Comparison of ENCODE assay signal across 12 cellular contexts in genomic region chr9:106893088-106893487, GRCh38. TPM values are rescaled to one million over a fixed set of nuclear protein-coding genes. Genes with fewer than 3 reads are reported as not detected.
A peak's percentile ranks its signal among the peaks of the same experiment; 100 is the strongest.
DNase-seq lines count a peak whose midpoint lies in the region; ATAC-seq, FAIRE-seq and TF ChIP-seq lines count a peak whose summit lies in the region.
"Had no signal": no experiment of that assay in that cellular context is flagged by ENCODE, and none has a peak within 500 bp of the region (broad histone marks: within the 10 kb centered on the region; RNA-seq: fewer than 3 reads in every experiment).

No MANE protein-coding gene starts in this region.

- H3K27ac ChIP-seq in upper lobe of left lung: peak overlapping the region in 3 of 4 donors; percentile 20 to 63 (median 42)

- H3K36me3 ChIP-seq in upper lobe of left lung: no peaks in the 10 kb centered on the region

- H3K27ac Mint-ChIP-seq in immature natural killer cell: no peak overlapping the region
- H3K27ac Mint-ChIP-seq: activated CD4-positive, alpha-beta T cell treated with anti-CD3 and anti-CD28 coated beads, Interleukin-2, amount 10 ng/mL, durations not matched to agents 7 days and 5 days had no signal

- TF ChIP-seq CTCF in upper lobe of left lung (IDR thresholded peaks at IDR 0.05): no peak

- TF ChIP-seq POLR2A in upper lobe of left lung (IDR thresholded peaks at IDR 0.05): no peak

- H3K9me3 ChIP-seq in upper lobe of left lung: no peaks in the 10 kb centered on the region

- H3K4me1 ChIP-seq in upper lobe of left lung: peaks cover 6 to 35% (median 28%) of the 10 kb centered on the region in 4 donors

- DNase-seq in HTR-8/SVneo (ENCODE audit: insufficient read length, low spot score): peak; percentile 42
- peak; percentile 49 for DNase-seq in astrocyte of the hippocampus (ENCODE audit: low read depth, low spot score)
- DNase-seq in islet precursor cell: peak; percentile 71
- no peak for DNase-seq in upper lobe of left lung
- DNase-seq in NCI-H510A treated with DMSO at 0.1 percent for 48 hours (lab: John Stamatoyannopoulos, UW): no peak
- no peak for DNase-seq in NCI-H1417 (lab: John Stamatoyannopoulos, UW)
- DNase-seq in immature natural killer cell: no peak
- DNase-seq: activated CD4-positive, alpha-beta T cell treated with anti-CD3 and anti-CD28 coated beads, Interleukin-2, amount 10 ng/mL, durations not matched to agents 7 days and 5 days; caudate nucleus; stimulated activated CD4-positive, alpha-beta T cell treated with anti-CD3 and anti-CD28 coated beads, Interleukin-4, amount 100 ng/mL, for 24 hours had no signal

- no peak overlapping the region for H3K4me3 Mint-ChIP-seq in immature natural killer cell
- H3K4me3 Mint-ChIP-seq: activated CD4-positive, alpha-beta T cell treated with anti-CD3 and anti-CD28 coated beads, Interleukin-2, amount 10 ng/mL, durations not matched to agents 7 days and 5 days had no signal

- H3K36me3 Mint-ChIP-seq in immature natural killer cell: no peaks in the 10 kb centered on the region

- peak; percentile 44 for FAIRE-seq in HTR-8/SVneo (lab: Jason Lieb, UNC)
- FAIRE-seq: GM12892, K562 had no signal

- peak in 1 of 2 donors; percentile 42 for ATAC-seq in upper lobe of left lung (ENCODE audit: low FRiP score in 2 of 2)
- ATAC-seq: K562 had no signal

- peaks cover 0 to 4% (median 0%) of the 10 kb centered on the region in 6 donors for H3K9me3 Mint-ChIP-seq in immature natural killer cell
- H3K9me3 Mint-ChIP-seq: activated CD4-positive, alpha-beta T cell treated with anti-CD3 and anti-CD28 coated beads, Interleukin-2, amount 10 ng/mL, durations not matched to agents 7 days and 5 days had no signal

- WGBS in upper lobe of left lung, 2 donors: 33 to 40% methylated on average over 1 of the region's 1 CpG

- H3K27me3 Mint-ChIP-seq in immature natural killer cell (ENCODE audit: low read depth in 3 of 3): peaks cover 0 to 2% (median 0%) of the 10 kb centered on the region in 3 donors
- H3K27me3 Mint-ChIP-seq: activated CD4-positive, alpha-beta T cell treated with anti-CD3 and anti-CD28 coated beads, Interleukin-2, amount 10 ng/mL, durations not matched to agents 7 days and 5 days had no signal

- no peaks in the 10 kb centered on the region for H3K27me3 ChIP-seq in upper lobe of left lung

- no peak overlapping the region for H3K4me3 ChIP-seq in upper lobe of left lung
- H3K4me3 ChIP-seq: K562 had no signal

- TF ChIP-seq EP300 in upper lobe of left lung (IDR thresholded peaks at IDR 0.05): peak in 1 of 4 donors; percentile 1

- H3K4me1 Mint-ChIP-seq in immature natural killer cell: no peaks in the 10 kb centered on the region
- H3K4me1 Mint-ChIP-seq: activated CD4-positive, alpha-beta T cell treated with anti-CD3 and anti-CD28 coated beads, Interleukin-2, amount 10 ng/mL, durations not matched to agents 7 days and 5 days had no signal

RNA-seq across cellular contexts. Expression of gene ZNF462, which starts 30.1 kb away (rescaled TPM):
- 10 to 100 TPM; 17.9 to 85.9 (median 21.2) TPM for total RNA-seq in upper lobe of left lung
- polyA plus RNA-seq in immature natural killer cell: under 1 TPM in 1 of 3 donors, not detected in 2; 0.94 TPM
- polyA plus RNA-seq: K562 had no signal

Comparison
In these comparisons a context has a peak if more than half of its experiments do, and no peak if none do; other contexts are left out.
1. DNase-seq: peak in HTR-8/SVneo (single experiment), astrocyte of the hippocampus (single experiment) and islet precursor cell (single experiment); none in upper lobe of left lung (0 of 2), NCI-H510A treated with DMSO at 0.1 percent for 48 hours (single experiment), NCI-H1417 (0 of 3) and immature natural killer cell (0 of 3).